Comparison of ENCODE assay signal across 8 cellular contexts in genomic region chr6:6788394-6789020, GRCh38.
A peak's percentile ranks its signal among the peaks of the same experiment; 100 is the strongest.
DNase-seq lines count a peak whose midpoint lies in the region; ATAC-seq and TF ChIP-seq lines count a peak whose summit lies in the region.

No MANE protein-coding gene starts in this region.

- H3K36me3 Mint-ChIP-seq in activated B cell treated with CpG ODN at 0.5 μM for 24 hours (ENCODE audit: low read depth), result no peaks in the 10 kb centered on the region
- no peaks in the 10 kb centered on the region for H3K36me3 Mint-ChIP-seq in activated T-helper 1 cell treated with anti-CD3 and anti-CD28 coated beads, Interleukin-12 subunit alpha, Interleukin-12 subunit beta, Interleukin-2, Interleukin-4 antibody, amounts not matched to agents 30 ng/mL and 10 ng/mL and 1 ng/mL, durations not matched to agents 14 hours and 24 hours and 36 hours (ENCODE audit: low read depth)

- H3K4me1 Mint-ChIP-seq in activated B cell treated with CpG ODN at 0.5 μM for 24 hours, result no peaks in the 10 kb centered on the region
- peaks cover 21% of the 10 kb centered on the region for H3K4me1 Mint-ChIP-seq in activated T-helper 1 cell treated with anti-CD3 and anti-CD28 coated beads, Interleukin-12 subunit alpha, Interleukin-12 subunit beta, Interleukin-2, Interleukin-4 antibody, amounts not matched to agents 30 ng/mL and 10 ng/mL and 1 ng/mL, durations not matched to agents 14 hours and 24 hours and 36 hours (ENCODE audit: low read depth)

- 71% methylated on average over 4 of the region's 4 CpGs for WGBS in liver

- intact Hi-C loops in activated B cell treated with CpG ODN at 0.5 μM for 24 hours (cut with micrococcal nuclease), result loop anchor here (1.0 kb wide), 5 partner anchors 298 to 455 kb away; partner anchors contain the start of gene RREB1
- intact Hi-C loops in activated T-helper 1 cell treated with anti-CD3 and anti-CD28 coated beads, Interleukin-12 subunit alpha, Interleukin-12 subunit beta, Interleukin-2, Interleukin-4 antibody, amounts not matched to agents 30 ng/mL and 10 ng/mL and 1 ng/mL, durations not matched to agents 14 hours and 24 hours and 36 hours (cut with micrococcal nuclease), result loop anchor here (1.0 kb wide), 2 partner anchors 111 to 455 kb away; no protein-coding TSS in a partner anchor

- no peak overlapping the region for H3K27ac ChIP-seq in liver (ENCODE audit: low read depth in 1 of 2, low read length in 2 of 2)

- no peaks in the 10 kb centered on the region for H3K27me3 Mint-ChIP-seq in activated B cell treated with CpG ODN at 0.5 μM for 24 hours
- H3K27me3 Mint-ChIP-seq in activated T-helper 1 cell treated with anti-CD3 and anti-CD28 coated beads, Interleukin-12 subunit alpha, Interleukin-12 subunit beta, Interleukin-2, Interleukin-4 antibody, amounts not matched to agents 30 ng/mL and 10 ng/mL and 1 ng/mL, durations not matched to agents 14 hours and 24 hours and 36 hours (ENCODE audit: insufficient read depth), result peaks cover 21% of the 10 kb centered on the region

- H3K36me3 ChIP-seq in liver (ENCODE audit: control insufficient read depth in 4 of 4, insufficient read depth in 3 of 4, low read depth in 1 of 4, low read length in 3 of 4), result no peaks in the 10 kb centered on the region

- H3K4me1 ChIP-seq in liver (ENCODE audit: control insufficient read depth in 4 of 4, insufficient read depth in 4 of 4, low read length in 3 of 4), result peaks cover 0 to 9% (median 7%) of the 10 kb centered on the region in 4 donors

- no peak overlapping the region for H3K4me3 Mint-ChIP-seq in activated B cell treated with CpG ODN at 0.5 μM for 24 hours
- H3K4me3 Mint-ChIP-seq in activated T-helper 1 cell treated with anti-CD3 and anti-CD28 coated beads, Interleukin-12 subunit alpha, Interleukin-12 subunit beta, Interleukin-2, Interleukin-4 antibody, amounts not matched to agents 30 ng/mL and 10 ng/mL and 1 ng/mL, durations not matched to agents 14 hours and 24 hours and 36 hours, result no peak overlapping the region

- POLR2A ChIA-PET in activated B cell treated with CpG ODN at 0.5 μM for 24 hours (lab: Charles Lee), result interaction anchor here (0.6 kb wide), 2 partner anchors 195 to 263 kb away, joined by 3 to 4 read pairs; no protein-coding TSS in a partner anchor

- ATAC-seq in activated B cell treated with CpG ODN at 0.5 μM for 24 hours (ENCODE audit: low read depth), result peak; percentile 90
- ATAC-seq in HG03378 (IDR thresholded peaks at IDR 0.05; ENCODE audit: unreplicated experiment), result no peak

- DNase-seq in NCI-H1092 treated with DMSO at 0.1 percent for 48 hours (lab: John Stamatoyannopoulos, UW) (peak; percentile 15), NCI-H1092 (lab: John Stamatoyannopoulos, UW) (no peak), activated B cell treated with CpG ODN at 0.5 μM for 24 hours (no peak), nucleus accumbens (lab: John Stamatoyannopoulos, UW) (no peak)
- peak; percentile 14 for DNase-seq in Jurkat, Clone E6-1 (ENCODE audit: low read depth, low spot score)
- DNase-seq in activated T-helper 1 cell treated with anti-CD3 and anti-CD28 coated beads, Interleukin-12 subunit alpha, Interleukin-12 subunit beta, Interleukin-2, Interleukin-4 antibody, amounts not matched to agents 30 ng/mL and 10 ng/mL and 1 ng/mL, durations not matched to agents 14 hours and 24 hours and 36 hours (ENCODE audit: low spot score), result no peak

- no peaks in the 10 kb centered on the region for H3K27me3 ChIP-seq in liver (ENCODE audit: control insufficient read depth in 4 of 4, insufficient read depth in 4 of 4, low read length in 3 of 4)

- H3K9me3 Mint-ChIP-seq in activated B cell treated with CpG ODN at 0.5 μM for 24 hours, result no peaks in the 10 kb centered on the region
- H3K9me3 Mint-ChIP-seq in activated T-helper 1 cell treated with anti-CD3 and anti-CD28 coated beads, Interleukin-12 subunit alpha, Interleukin-12 subunit beta, Interleukin-2, Interleukin-4 antibody, amounts not matched to agents 30 ng/mL and 10 ng/mL and 1 ng/mL, durations not matched to agents 14 hours and 24 hours and 36 hours, result no peaks in the 10 kb centered on the region

- no peak overlapping the region for H3K4me3 ChIP-seq in Jurkat, Clone E6-1 (ENCODE audit: low read length)
- no peak overlapping the region for H3K4me3 ChIP-seq in liver (ENCODE audit: low read depth in 1 of 3, low read length in 3 of 3)

- H3K27ac Mint-ChIP-seq in activated B cell treated with CpG ODN at 0.5 μM for 24 hours, result no peak overlapping the region
- H3K27ac Mint-ChIP-seq in activated T-helper 1 cell treated with anti-CD3 and anti-CD28 coated beads, Interleukin-12 subunit alpha, Interleukin-12 subunit beta, Interleukin-2, Interleukin-4 antibody, amounts not matched to agents 30 ng/mL and 10 ng/mL and 1 ng/mL, durations not matched to agents 14 hours and 24 hours and 36 hours, result no peak overlapping the region

- no peaks in the 10 kb centered on the region for H3K9me3 ChIP-seq in liver (ENCODE audit: control insufficient read depth in 4 of 4, low read length in 3 of 4)

- TF ChIP-seq RAD21 in liver (IDR thresholded peaks at IDR 0.05), result peak; percentile 73 to 83

- CTCF ChIA-PET in activated B cell treated with CpG ODN at 0.5 μM for 24 hours (lab: Charles Lee), result interaction anchor here (0.8 to 4.1 kb wide), 7 partner anchors 18 to 461 kb away, joined by 3 to 17 read pairs (median 4); no protein-coding TSS in a partner anchor

- TF ChIP-seq CTCF in activated B cell treated with CpG ODN at 0.5 μM for 24 hours (IDR thresholded peaks at IDR 0.05), result no peak
- TF ChIP-seq CTCF in liver (IDR thresholded peaks at IDR 0.05; ENCODE audit: low read depth, low read length, missing input control), result peak; percentile 50

- H3K9ac ChIP-seq in liver (ENCODE audit: low read depth in 1 of 2, low read length in 2 of 2), result no peak overlapping the region

TF ChIP-seq in liver, 16 proteins besides CTCF, POLR2A, EP300 and RAD21:
- TF ChIP-seq HNF4G (IDR thresholded peaks at IDR 0.05) (no peak), YY1 (IDR thresholded peaks at IDR 0.05) (no peak), RXRA (IDR thresholded peaks at IDR 0.05) (no peak), ATF3 (IDR thresholded peaks at IDR 0.05) (no peak), FOXA2 (IDR thresholded peaks at IDR 0.05) (no peak)

Comparison
In these comparisons a context has a peak if more than half of its experiments do, and no peak if none do; other contexts are left out.
1. DNase-seq: peak in NCI-H1092 treated with DMSO at 0.1 percent for 48 hours (single experiment) and Jurkat, Clone E6-1 (single experiment); none in NCI-H1092 (single experiment), activated B cell treated with CpG ODN at 0.5 μM for 24 hours (single experiment), nucleus accumbens (0 of 56) and activated T-helper 1 cell treated with anti-CD3 and anti-CD28 coated beads, Interleukin-12 subunit alpha, Interleukin-12 subunit beta, Interleukin-2, Interleukin-4 antibody, amounts not matched to agents 30 ng/mL and 10 ng/mL and 1 ng/mL, durations not matched to agents 14 hours and 24 hours and 36 hours (single experiment).